17 cellular contexts compared by ENCODE assay signal in the genomic region with DNA sequence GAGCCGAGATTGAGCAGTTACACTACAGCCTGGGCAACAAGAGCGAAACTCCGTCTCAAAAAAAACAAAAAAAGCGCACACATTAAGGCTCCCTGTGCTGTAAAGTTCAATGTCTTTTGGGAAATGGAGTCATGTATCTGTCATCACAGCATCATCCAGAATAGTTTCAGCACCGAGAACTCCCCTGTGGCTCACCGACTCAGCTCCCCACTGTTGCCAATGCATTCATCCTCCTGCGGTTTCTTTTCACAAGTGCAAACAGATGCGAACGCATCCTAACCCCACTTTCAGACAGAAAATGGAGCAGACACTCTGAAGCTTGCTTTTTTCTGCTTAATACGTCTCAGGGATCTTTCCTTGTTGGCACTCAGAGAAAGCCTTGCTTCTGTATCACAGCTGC. TPM values are rescaled to one million over a fixed set of nuclear protein-coding genes. Genes with fewer than 3 reads are reported as not detected.
DNase-seq lines count a peak whose midpoint lies in the region; TF ChIP-seq lines count a peak whose summit lies in the region.
"Had no signal": no experiment of that assay in that cellular context is flagged by ENCODE, and none has a peak within 500 bp of the region (broad histone marks: within the 10 kb centered on the region; RNA-seq: fewer than 3 reads in every experiment).

No MANE protein-coding gene starts in this region.

- H3K4me1 ChIP-seq in MM.1S (ENCODE audit: low read length) (peaks cover 7% of the 10 kb centered on the region; the same call in 1 of the 2 replicates), osteoblast (ENCODE audit: insufficient read depth, low read length) (peaks cover 49% of the 10 kb centered on the region)

- no peaks in the 10 kb centered on the region for H3K36me3 Mint-ChIP-seq in progenitor cell of endocrine pancreas (ENCODE audit: insufficient read depth)
- no peaks in the 10 kb centered on the region for H3K36me3 Mint-ChIP-seq in activated CD4-positive, alpha-beta memory T cell treated with anti-CD3 and anti-CD28 coated beads, Interleukin-2, amount 10 ng/mL, durations not matched to agents 7 days and 5 days (ENCODE audit: low read depth)

- no peak overlapping the region for H2AFZ ChIP-seq in MM.1S (ENCODE audit: low read length)
- no peak overlapping the region for H2AFZ ChIP-seq in osteoblast (ENCODE audit: low read length)
- H2AFZ ChIP-seq: GM23338 had no signal

- CTCF ChIA-PET in activated CD4-positive, alpha-beta memory T cell treated with anti-CD3 and anti-CD28 coated beads, Interleukin-2, amount 10 ng/mL, durations not matched to agents 7 days and 5 days (lab: Charles Lee) = no interaction called here

- H3K4me3 Mint-ChIP-seq in progenitor cell of endocrine pancreas (ENCODE audit: low read depth) = no peak overlapping the region
- no peak overlapping the region for H3K4me3 Mint-ChIP-seq in activated CD4-positive, alpha-beta memory T cell treated with anti-CD3 and anti-CD28 coated beads, Interleukin-2, amount 10 ng/mL, durations not matched to agents 7 days and 5 days
- H3K4me3 Mint-ChIP-seq: activated CD8-positive, alpha-beta T cell treated with anti-CD3 and anti-CD28 coated beads for 36 hours; GM23338; nephron progenitor cell had no signal

- H3K9me3 ChIP-seq in MM.1S (replicated peaks; ENCODE audit: insufficient read depth, low read length) = no peaks in the 10 kb centered on the region
- H3K9me3 ChIP-seq in osteoblast (ENCODE audit: low read depth, low read length) = no peaks in the 10 kb centered on the region

- POLR2A ChIA-PET in activated CD4-positive, alpha-beta memory T cell treated with anti-CD3 and anti-CD28 coated beads, Interleukin-2, amount 10 ng/mL, durations not matched to agents 7 days and 5 days (lab: Charles Lee) = no interaction called here

- no peaks in the 10 kb centered on the region for H3K79me2 ChIP-seq in MM.1S (ENCODE audit: low read length)
- no peaks in the 10 kb centered on the region for H3K79me2 ChIP-seq in osteoblast (ENCODE audit: insufficient read depth, low read length)

- H3K4me1 Mint-ChIP-seq in progenitor cell of endocrine pancreas (ENCODE audit: low read depth) = peaks cover 11% of the 10 kb centered on the region
- no peaks in the 10 kb centered on the region for H3K4me1 Mint-ChIP-seq in activated CD4-positive, alpha-beta memory T cell treated with anti-CD3 and anti-CD28 coated beads, Interleukin-2, amount 10 ng/mL, durations not matched to agents 7 days and 5 days
- H3K4me1 Mint-ChIP-seq: GM23338 had no signal

- no peaks in the 10 kb centered on the region for H4K20me1 ChIP-seq in MM.1S (ENCODE audit: insufficient read depth, low read length)
- H4K20me1 ChIP-seq in osteoblast (ENCODE audit: insufficient read depth, low read length) = no peaks in the 10 kb centered on the region

- H3K4me2 ChIP-seq in MM.1S (ENCODE audit: low read depth, low read length) (peak overlapping the region; percentile 34; the same call in 1 of the 2 replicates), osteoblast (ENCODE audit: insufficient read depth, low read length) (peak overlapping the region; percentile 77)
- H3K4me2 ChIP-seq: GM23338, smooth muscle cell had no signal

- TF ChIP-seq CTCF in MM.1S (IDR thresholded peaks at IDR 0.05; ENCODE audit: low read length) (no peak), cardiac fibroblast (IDR thresholded peaks at IDR 0.05; ENCODE audit: low read depth, low read length) (no peak), osteoblast (IDR thresholded peaks at IDR 0.05; ENCODE audit: extremely low read depth, low read depth, low read length) (no peak), progenitor cell of endocrine pancreas (IDR thresholded peaks at IDR 0.05; ENCODE audit: unreplicated experiment) (no peak)

- no peak overlapping the region for H3K27ac Mint-ChIP-seq in progenitor cell of endocrine pancreas
- no peak overlapping the region for H3K27ac Mint-ChIP-seq in activated CD4-positive, alpha-beta memory T cell treated with anti-CD3 and anti-CD28 coated beads, Interleukin-2, amount 10 ng/mL, durations not matched to agents 7 days and 5 days
- H3K27ac Mint-ChIP-seq: activated CD8-positive, alpha-beta T cell treated with anti-CD3 and anti-CD28 coated beads for 36 hours; GM23338; nephron progenitor cell had no signal

- H3K36me3 ChIP-seq in MM.1S (replicated peaks; ENCODE audit: insufficient read depth, low read length) = no peaks in the 10 kb centered on the region
- H3K36me3 ChIP-seq in osteoblast (ENCODE audit: insufficient read depth, low read length) = no peaks in the 10 kb centered on the region

- no peaks in the 10 kb centered on the region for H3K9me2 ChIP-seq in MM.1S (replicated peaks; ENCODE audit: insufficient read depth, low read length)

- H3K27me3 ChIP-seq in MM.1S (replicated peaks; ENCODE audit: insufficient read depth, low read length) (peaks cover 63% of the 10 kb centered on the region), osteoblast (ENCODE audit: insufficient read depth, low read length) (no peaks in the 10 kb centered on the region)

- no peak overlapping the region for H3K9ac ChIP-seq in MM.1S (ENCODE audit: low read length)

- H3K4me3 ChIP-seq in MM.1S (ENCODE audit: low read length) (no peak overlapping the region), cardiac fibroblast (replicated peaks in 1 of 2; ENCODE audit: low read depth in 2 of 2, low read length in 2 of 2) (no peak overlapping the region), osteoblast (ENCODE audit: insufficient read depth, low read length) (peak overlapping the region; percentile 41)
- H3K4me3 ChIP-seq: GM23338, smooth muscle cell had no signal

- no peaks in the 10 kb centered on the region for H3K27me3 Mint-ChIP-seq in progenitor cell of endocrine pancreas
- H3K27me3 Mint-ChIP-seq in activated CD4-positive, alpha-beta memory T cell treated with anti-CD3 and anti-CD28 coated beads, Interleukin-2, amount 10 ng/mL, durations not matched to agents 7 days and 5 days = peaks cover 2% of the 10 kb centered on the region
- H3K27me3 Mint-ChIP-seq: activated CD8-positive, alpha-beta T cell treated with anti-CD3 and anti-CD28 coated beads for 36 hours had no signal

- DNase-seq in EL (peak; percentile 77), MM.1S (no peak), cardiac fibroblast (ENCODE audit: low read depth in 2 of 2) (peak; percentile 71 to 98), osteoblast (ENCODE audit: insufficient read length, low spot score, missing footprints) (peak; percentile 98), kidney glomerular epithelial cell (lab: John Stamatoyannopoulos, UW) (no peak), progenitor cell of endocrine pancreas (ENCODE audit: low spot score, unreplicated experiment) (no peak), SW 1271 (lab: John Stamatoyannopoulos, UW) (no peak)
- DNase-seq in activated CD4-positive, alpha-beta memory T cell treated with anti-CD3 and anti-CD28 coated beads, Interleukin-2, amount 10 ng/mL, durations not matched to agents 7 days and 5 days = no peak
- DNase-seq: activated CD8-positive, alpha-beta T cell treated with anti-CD3 and anti-CD28 coated beads for 36 hours; cortex of kidney; left colon; NCI-H2227 treated with DMSO at 0.1 percent for 48 hours; nephron progenitor cell; OCI-M1; T-helper 2 cell had no signal

- no peaks in the 10 kb centered on the region for H3K9me3 Mint-ChIP-seq in progenitor cell of endocrine pancreas (ENCODE audit: low read depth)
- H3K9me3 Mint-ChIP-seq in activated CD4-positive, alpha-beta memory T cell treated with anti-CD3 and anti-CD28 coated beads, Interleukin-2, amount 10 ng/mL, durations not matched to agents 7 days and 5 days = no peaks in the 10 kb centered on the region
- H3K9me3 Mint-ChIP-seq: activated CD8-positive, alpha-beta T cell treated with anti-CD3 and anti-CD28 coated beads for 36 hours; GM23338; nephron progenitor cell had no signal

- 0 out of 2 replicates have a peak, but pooled peaks cover 3% of the 10 kb centered on the region for H3F3A ChIP-seq in MM.1S (ENCODE audit: insufficient read depth, low read length)

- H3K27ac ChIP-seq in MM.1S (ENCODE audit: low read length) (peak overlapping the region; percentile 22; the same call in 1 of the 2 replicates), osteoblast (ENCODE audit: low read depth, low read length) (peak overlapping the region; percentile 71)

RNA-seq across cellular contexts. Expression of gene SH3TC1, which starts 13.8 kb away (rescaled TPM):
- total RNA-seq in osteoblast (3.5 and 3.6 TPM in 2 replicates), progenitor cell of endocrine pancreas (11.2 and 12.5 TPM in 2 replicates)
- total RNA-seq in activated CD4-positive, alpha-beta memory T cell treated with anti-CD3 and anti-CD28 coated beads, Interleukin-2, amount 10 ng/mL, durations not matched to agents 7 days and 5 days = 10 to 100 TPM; 16.8 to 19.5 TPM

RNA-seq across cellular contexts. Expression of gene ABLIM2, which starts 26.7 kb away (rescaled TPM):
- total RNA-seq in osteoblast = 0.29 and 0.36 TPM in 2 replicates
- 5.7 and 7.5 TPM in 2 replicates for total RNA-seq in progenitor cell of endocrine pancreas
- under 1 TPM in 1 of 2 experiments, not detected in 1; 0.13 TPM for total RNA-seq in activated CD4-positive, alpha-beta memory T cell treated with anti-CD3 and anti-CD28 coated beads, Interleukin-2, amount 10 ng/mL, durations not matched to agents 7 days and 5 days
- total RNA-seq: smooth muscle cell had no signal

Comparison
In these comparisons a context has a peak if more than half of its experiments do, and no peak if none do; other contexts are left out.
1. DNase-seq: peak in EL (single experiment), cardiac fibroblast (2 of 2) and osteoblast (single experiment); none in MM.1S (single experiment), kidney glomerular epithelial cell (single experiment), progenitor cell of endocrine pancreas (single experiment), activated CD4-positive, alpha-beta memory T cell treated with anti-CD3 and anti-CD28 coated beads, Interleukin-2, amount 10 ng/mL, durations not matched to agents 7 days and 5 days (single experiment) and SW 1271 (0 of 2).